In the genomic region with DNA sequence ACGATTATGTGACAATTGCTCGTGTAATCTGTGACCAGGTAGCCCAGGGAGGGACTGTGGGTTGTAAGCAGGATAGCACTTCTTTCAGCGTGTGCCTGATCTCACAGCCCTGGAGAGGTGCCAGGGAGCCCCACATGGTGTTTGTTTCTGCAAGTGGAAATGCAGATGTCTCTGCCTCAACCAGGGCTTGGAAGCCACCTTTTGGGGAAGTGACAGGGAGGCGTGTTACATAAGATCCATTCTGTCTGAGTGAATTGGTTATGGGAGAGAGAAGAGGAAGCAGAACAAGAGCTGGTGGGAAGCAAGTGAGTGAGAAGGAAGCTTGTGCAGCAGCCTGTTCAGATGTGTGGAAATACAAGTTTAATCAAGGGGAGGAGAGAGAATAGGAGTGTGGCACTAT, we compare ENCODE assay signal across 9 cellular contexts.
DNase-seq lines count a peak whose midpoint lies in the region; ATAC-seq and TF ChIP-seq lines count a peak whose summit lies in the region.
"Had no signal": no experiment of that assay in that cellular context is flagged by ENCODE, and none has a peak within 500 bp of the region (broad histone marks: within the 10 kb centered on the region; RNA-seq: fewer than 3 reads in every experiment).

No MANE protein-coding gene starts in this region.

- H2AFZ ChIP-seq in GM23338, result peak overlapping the region; percentile 47; the same call in 1 of the 2 replicates

- POLR2A ChIA-PET in CD4-positive, alpha-beta T cell (lab: Charles Lee), result no interaction called here

- no peaks in the 10 kb centered on the region for H4K20me1 ChIP-seq in GM23338 (replicated peaks; ENCODE audit: insufficient read depth)

- no peak overlapping the region for H3K4me3 Mint-ChIP-seq in GM23338
- H3K4me3 Mint-ChIP-seq in CD4-positive, alpha-beta T cell, result no peak overlapping the region
- H3K4me3 Mint-ChIP-seq: nephron had no signal

- TF ChIP-seq CTCF in GM23338 (conservative IDR thresholded peaks at IDR 0.05; ENCODE audit: low read depth in 2 of 2), result no peak
- TF ChIP-seq CTCF in sigmoid colon (IDR thresholded peaks at IDR 0.05), result no peak
- no peak for TF ChIP-seq CTCF in CD4-positive, alpha-beta T cell (IDR thresholded peaks at IDR 0.05)

- H3K36me3 Mint-ChIP-seq in GM23338 (ENCODE audit: low read depth), result peaks cover 10% of the 10 kb centered on the region
- no peaks in the 10 kb centered on the region for H3K36me3 Mint-ChIP-seq in CD4-positive, alpha-beta T cell (ENCODE audit: low read depth)

- H3K27me3 ChIP-seq in GM23338 (ENCODE audit: insufficient read depth), result no peaks in the 10 kb centered on the region
- no peaks in the 10 kb centered on the region for H3K27me3 ChIP-seq in sigmoid colon
- no peaks in the 10 kb centered on the region for H3K27me3 ChIP-seq in CD4-positive, alpha-beta T cell (ENCODE audit: control insufficient read depth, insufficient read depth, low read length)

- H3K4me1 Mint-ChIP-seq in GM23338, result peaks cover 3% of the 10 kb centered on the region; the same call in 1 of the 3 replicates
- peaks cover 15% of the 10 kb centered on the region for H3K4me1 Mint-ChIP-seq in CD4-positive, alpha-beta T cell (ENCODE audit: low read depth)

- no peak overlapping the region for H3K27ac ChIP-seq in GM23338 (ENCODE audit: low read depth)
- no peak overlapping the region for H3K27ac ChIP-seq in sigmoid colon
- H3K27ac ChIP-seq in CD4-positive, alpha-beta T cell (ENCODE audit: low read depth, low read length), result no peak overlapping the region

- H3K9me3 Mint-ChIP-seq in GM23338, result peaks cover 10% of the 10 kb centered on the region
- peaks cover 7% of the 10 kb centered on the region for H3K9me3 Mint-ChIP-seq in CD4-positive, alpha-beta T cell

- no peak for TF ChIP-seq EP300 in sigmoid colon (IDR thresholded peaks at IDR 0.05)

- H3F3A ChIP-seq in GM23338 (replicated peaks; ENCODE audit: low read depth), result no peaks in the 10 kb centered on the region

- H3K27ac Mint-ChIP-seq in GM23338, result no peak overlapping the region
- no peak overlapping the region for H3K27ac Mint-ChIP-seq in CD4-positive, alpha-beta T cell
- H3K27ac Mint-ChIP-seq: nephron had no signal

- no peak overlapping the region for H3K4me3 ChIP-seq in GM23338
- no peak overlapping the region for H3K4me3 ChIP-seq in sigmoid colon

- H3K4me2 ChIP-seq in GM23338, result no peak overlapping the region

- CTCF ChIA-PET in CD4-positive, alpha-beta T cell (lab: Charles Lee), result no interaction called here

- no peak for DNase-seq in GM23338 (ENCODE audit: low spot score)
- peak; percentile 97 for DNase-seq in NOMO-1 treated with dmso at 0.1 percent for 144 hours (lab: John Stamatoyannopoulos, UW; ENCODE audit: unreplicated experiment)
- peak; percentile 73 for DNase-seq in globus pallidus (ENCODE audit: low spot score)
- DNase-seq in sigmoid colon, result peak; percentile 80
- no peak for DNase-seq in CD4-positive, alpha-beta T cell
- DNase-seq in NCI-H187 treated with DMSO at 0.1 percent for 48 hours (lab: John Stamatoyannopoulos, UW), result no peak
- DNase-seq in SHP77 treated with DMSO at 0.1 percent for 48 hours (lab: John Stamatoyannopoulos, UW), result no peak
- DNase-seq: glutamatergic neuron had no signal

- H3K79me2 ChIP-seq in GM23338 (replicated peaks; ENCODE audit: insufficient read depth), result no peaks in the 10 kb centered on the region

- no peaks in the 10 kb centered on the region; the same call in 1 of the 2 replicates for H3K4me1 ChIP-seq in GM23338 (ENCODE audit: insufficient read depth)
- H3K4me1 ChIP-seq in sigmoid colon, result peaks cover 0 to 18% (median 13%) of the 10 kb centered on the region in 4 donors

- H3K9me2 ChIP-seq in GM23338 (ENCODE audit: insufficient read depth), result peaks cover 5% of the 10 kb centered on the region; the same call in 1 of the 2 replicates

- intact Hi-C loops in sigmoid colon (cut with DNase I), result no loop called here
- intact Hi-C loops in CD4-positive, alpha-beta T cell (cut with DNase I, micrococcal nuclease), result no loop called here

- no peak for ATAC-seq in GM23338
- ATAC-seq in CD4-positive, alpha-beta T cell (ENCODE audit: poor library complexity), result no peak

- peaks cover 4% of the 10 kb centered on the region for H3K27me3 Mint-ChIP-seq in GM23338 (ENCODE audit: insufficient read depth, low read depth, poor library complexity)
- no peaks in the 10 kb centered on the region for H3K27me3 Mint-ChIP-seq in CD4-positive, alpha-beta T cell

- TF ChIP-seq POLR2A in sigmoid colon (IDR thresholded peaks at IDR 0.05), result no peak

- 21 to 23% methylated on average over 4 of the region's 4 CpGs for WGBS in sigmoid colon, 2 donors

- H3K9me3 ChIP-seq in sigmoid colon, result no peaks in the 10 kb centered on the region
- H3K9me3 ChIP-seq in CD4-positive, alpha-beta T cell (ENCODE audit: control insufficient read depth, low read length), result no peaks in the 10 kb centered on the region

- H3K36me3 ChIP-seq in GM23338 (ENCODE audit: insufficient read depth), result no peaks in the 10 kb centered on the region
- no peaks in the 10 kb centered on the region for H3K36me3 ChIP-seq in sigmoid colon

TF ChIP-seq in GM23338, 12 proteins besides CTCF, POLR2A, EP300 and RAD21:
- TF ChIP-seq POLR2AphosphoS5 (IDR thresholded peaks at IDR 0.05; ENCODE audit: low read depth), result no peak
- TF ChIP-seq CREB1 (CRISPR knock-in tag; IDR thresholded peaks at IDR 0.05; ENCODE audit: low read depth), result no peak
- TF ChIP-seq NANOG (IDR thresholded peaks at IDR 0.05; ENCODE audit: borderline replicate concordance), result no peak
- TF ChIP-seq EZH2phosphoT487 (IDR thresholded peaks at IDR 0.05; ENCODE audit: unreplicated experiment), result no peak
TF ChIP-seq in GM23338: peak in this region for 0.

Comparison
In these comparisons a context has a peak if more than half of its experiments do, and no peak if none do; other contexts are left out.
1. DNase-seq: peak in NOMO-1 treated with dmso at 0.1 percent for 144 hours (single experiment), globus pallidus (single experiment) and sigmoid colon (single experiment); none in GM23338 (single experiment), CD4-positive, alpha-beta T cell (0 of 10), NCI-H187 treated with DMSO at 0.1 percent for 48 hours (single experiment) and SHP77 treated with DMSO at 0.1 percent for 48 hours (single experiment).